In the genomic region with DNA sequence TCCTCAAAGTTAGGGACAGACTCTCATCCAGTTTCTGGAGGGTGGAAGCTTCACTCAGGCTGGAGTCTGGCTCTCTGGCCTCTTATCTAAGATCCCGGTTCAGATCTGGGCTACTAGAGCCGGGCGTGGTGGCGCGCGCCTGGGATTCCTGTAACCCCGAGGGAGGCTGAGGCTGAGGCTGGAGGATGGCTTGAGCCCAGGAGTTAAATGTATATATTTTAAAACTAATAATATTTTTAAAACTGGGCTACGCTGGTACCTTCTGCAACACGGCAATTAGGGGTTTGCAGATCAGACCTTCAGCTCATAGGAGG, we compare ENCODE assay signal across 8 cellular contexts. TPM values are rescaled to one million over a fixed set of nuclear protein-coding genes. Genes with fewer than 3 reads are reported as not detected.
DNase-seq lines count a peak whose midpoint lies in the region; ATAC-seq and TF ChIP-seq lines count a peak whose summit lies in the region.

No MANE protein-coding gene starts in this region.

- peak overlapping the region; percentile 88 to 93 for H3K9ac ChIP-seq in mucosa of rectum (ENCODE audit: low read depth in 1 of 2, low read length in 2 of 2)

- peaks cover 0 to 16% of the 10 kb centered on the region in 2 donors for H3K4me1 ChIP-seq in right atrium auricular region
- H3K4me1 ChIP-seq in mucosa of rectum (ENCODE audit: control insufficient read depth in 2 of 2, insufficient read depth in 2 of 2, low read length in 2 of 2): peaks cover 9 to 10% of the 10 kb centered on the region in 2 donors
- H3K4me1 ChIP-seq in aorta (ENCODE audit: control insufficient read depth in 1 of 2, insufficient read depth in 2 of 2, low read length in 2 of 2): peaks cover 0 to 4% of the 10 kb centered on the region in 2 donors

- H3K27ac ChIP-seq in right atrium auricular region (peak overlapping the region; percentile 86 to 89), mucosa of rectum (ENCODE audit: low read depth in 2 of 2, low read length in 2 of 2) (peak overlapping the region; percentile 71 to 78), aorta (ENCODE audit: low read depth in 1 of 2, low read length in 2 of 2) (peak overlapping the region in 1 of 2 donors; percentile 81)

- no peak for TF ChIP-seq CTCF in right atrium auricular region (IDR thresholded peaks at IDR 0.05)
- no peak for TF ChIP-seq CTCF in cardiac fibroblast (IDR thresholded peaks at IDR 0.05; ENCODE audit: low read depth, low read length)

- no peaks in the 10 kb centered on the region for H3K9me3 ChIP-seq in right atrium auricular region
- H3K9me3 ChIP-seq in mucosa of rectum (ENCODE audit: control insufficient read depth in 2 of 2, low read length in 2 of 2): no peaks in the 10 kb centered on the region
- H3K9me3 ChIP-seq in aorta (ENCODE audit: control insufficient read depth, low read length): no peaks in the 10 kb centered on the region

- 24 to 30% methylated on average over 9 of the region's 9 CpGs for WGBS in aorta, 2 donors

- H3K36me3 ChIP-seq in right atrium auricular region: no peaks in the 10 kb centered on the region
- H3K36me3 ChIP-seq in mucosa of rectum (ENCODE audit: control insufficient read depth in 2 of 2, insufficient read depth in 2 of 2, low read length in 2 of 2): no peaks in the 10 kb centered on the region
- no peaks in the 10 kb centered on the region for H3K36me3 ChIP-seq in aorta (ENCODE audit: control insufficient read depth in 1 of 2, insufficient read depth in 2 of 2, low read length in 1 of 2)

- intact Hi-C loops in left cardiac atrium (cut with DNase I) (no loop called here), aorta (cut with DNase I) (loop anchor here (5.0 kb wide), 1 partner anchor 37 kb away; a partner anchor contains a TSS)

- DNase-seq in right atrium auricular region (ENCODE audit: low spot score) (no peak), left cardiac atrium (no peak), cardiac fibroblast (ENCODE audit: low read depth in 2 of 2) (no peak), aorta (no peak), Kasumi-1 (lab: John Stamatoyannopoulos, UW) (no peak), HCEC 1CT (no peak), NCI-H526 (lab: John Stamatoyannopoulos, UW) (no peak)

- H3K27me3 ChIP-seq in right atrium auricular region: no peaks in the 10 kb centered on the region
- no peaks in the 10 kb centered on the region for H3K27me3 ChIP-seq in mucosa of rectum (ENCODE audit: control insufficient read depth in 2 of 2, insufficient read depth in 2 of 2, low read length in 2 of 2)
- no peaks in the 10 kb centered on the region for H3K27me3 ChIP-seq in aorta (ENCODE audit: control insufficient read depth in 1 of 2, insufficient read depth in 2 of 2, low read length in 1 of 2)

- H3K4me3 ChIP-seq in right atrium auricular region (peak overlapping the region; percentile 82 to 86), cardiac fibroblast (replicated peaks in 1 of 2; ENCODE audit: low read depth in 2 of 2, low read length in 2 of 2) (peak overlapping the region; percentile 78 to 89), mucosa of rectum (ENCODE audit: low read length in 2 of 2) (peak overlapping the region; percentile 84 to 98), aorta (ENCODE audit: low read length in 2 of 2) (peak overlapping the region; percentile 64 to 88)

- ATAC-seq in left cardiac atrium: no peak
- no peak for ATAC-seq in aorta (ENCODE audit: low FRiP score)

RNA-seq across cellular contexts. Expression of a gene that starts 0.7 kb away (rescaled TPM):
- 1 to 10 TPM; 5.1 TPM for total RNA-seq in right atrium auricular region
- 1 to 10 TPM; 6.5 to 7.0 TPM for total RNA-seq in left cardiac atrium
- total RNA-seq in aorta: 10 to 100 TPM; 13.9 to 15.0 TPM
- polyA plus RNA-seq in aorta: 1 to 10 TPM; 5.3 to 9.7 TPM

RNA-seq across cellular contexts. Expression of a gene that starts 26.9 kb away (rescaled TPM):
- total RNA-seq in right atrium auricular region (not detected), left cardiac atrium (under 1 TPM in 1 of 2 donors, not detected in 1; 0.06 TPM), aorta (under 1 TPM in 1 of 2 donors, not detected in 1; 0.15 TPM)
- polyA plus RNA-seq in aorta: under 1 TPM in 1 of 2 donors, not detected in 1; 0.10 TPM

RNA-seq across cellular contexts. Expression of a gene that starts 38.8 kb away (rescaled TPM):
- total RNA-seq in right atrium auricular region (100 to 1,000 TPM in 1 of 2 donors, 10 to 100 TPM in 1; 78.7 to 105 TPM), left cardiac atrium (10 to 100 TPM; 49.5 to 79.4 TPM), aorta (10 to 100 TPM; 84.2 to 89.8 TPM)
- polyA plus RNA-seq in aorta: 100 to 1,000 TPM; 106 to 116 TPM

Comparison
In these comparisons a context has a peak if more than half of its experiments do, and no peak if none do; other contexts are left out.
1. intact Hi-C loops: an anchor here in aorta (5.0 kb wide); none called in left cardiac atrium.